25 cellular contexts compared by ENCODE assay signal in the genomic region with DNA sequence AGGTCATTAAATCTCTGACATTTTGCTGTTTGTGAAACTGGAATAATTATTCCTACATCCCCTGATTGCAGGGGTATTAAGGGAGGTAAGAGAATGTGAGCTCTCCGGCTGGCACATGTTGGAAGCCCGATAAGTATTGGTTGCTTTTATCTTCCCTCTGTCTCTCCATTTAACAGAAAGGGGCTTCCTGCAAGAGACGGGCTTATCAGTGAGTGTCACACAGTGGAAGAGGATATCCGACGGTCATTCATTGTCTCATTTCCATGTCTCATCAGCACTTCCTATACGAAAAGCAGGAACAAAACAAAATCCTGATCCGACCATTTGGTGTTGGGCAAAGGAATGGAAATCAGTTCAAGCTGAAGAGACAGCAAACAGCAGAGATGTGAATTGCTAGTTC. TPM values are rescaled to one million over a fixed set of nuclear protein-coding genes. Genes with fewer than 3 reads are reported as not detected.
"Had no signal": no experiment of that assay in that cellular context is flagged by ENCODE, and none has a peak within 500 bp of the region (broad histone marks: within the 10 kb centered on the region; RNA-seq: fewer than 3 reads in every experiment).

No MANE protein-coding gene starts in this region.

- H2AFZ ChIP-seq: neural progenitor cell, parathyroid adenoma had no signal

- DNase-seq: activated B cell treated with CpG ODN at 0.5 μM for 24 hours; activated CD8-positive, alpha-beta memory T cell treated with anti-CD3 and anti-CD28 coated beads, Interleukin-2, amount 10 ng/mL, durations not matched to agents 7 days and 5 days; activated CD8-positive, alpha-beta T cell treated with anti-CD3 and anti-CD28 coated beads, Interleukin-2, amount 10 ng/mL, durations not matched to agents 7 days and 5 days; activated T-cell treated with anti-CD3 and anti-CD28 coated beads, Interleukin-2, amount 50 U/mL, for 48 hours; cerebellar nuclear complex; colonic mucosa; left ventricle myocardium inferior; natural killer cell; occipital lobe; psoas muscle; stimulated activated CD4-positive, alpha-beta T cell treated with anti-CD3 and anti-CD28 coated beads, Interleukin-15, amount 100 ng/mL, for 24 hours; stimulated activated CD4-positive, alpha-beta T cell treated with anti-CD3 and anti-CD28 coated beads, Interleukin-2, amount 100 ng/mL, for 24 hours; stimulated activated naive B cell treated with anti-CD40 and anti-IgM and Interleukin-4, amounts not matched to agents 10 μg/mL and 1 μg/mL and 100 μg/mL, for 72 hours; stomach; T-helper 1 cell; thyroid gland; upper lobe of right lung had no signal

- H3K4me1 ChIP-seq: ascending aorta, colonic mucosa, esophagus muscularis mucosa, foreskin keratinocyte, left ventricle myocardium inferior, parathyroid adenoma, psoas muscle, right atrium auricular region, stomach had no signal

- ATAC-seq: activated CD8-positive, alpha-beta memory T cell treated with anti-CD3 and anti-CD28 coated beads, Interleukin-2, amount 10 ng/mL, durations not matched to agents 7 days and 5 days; activated CD8-positive, alpha-beta T cell treated with anti-CD3 and anti-CD28 coated beads, Interleukin-2, amount 10 ng/mL, durations not matched to agents 7 days and 5 days; natural killer cell; psoas muscle; stimulated activated naive B cell treated with anti-CD40 and anti-IgM and Interleukin-4, amounts not matched to agents 10 μg/mL and 1 μg/mL and 100 μg/mL, for 72 hours; upper lobe of right lung had no signal

- H3K36me3 ChIP-seq: ascending aorta, cardiac muscle cell, colonic mucosa, esophagus muscularis mucosa, left ventricle myocardium inferior, neural progenitor cell, right atrium auricular region, stomach, thyroid gland, upper lobe of right lung had no signal

- H3K27ac ChIP-seq: ascending aorta, cardiac muscle cell, colonic mucosa, esophagus muscularis mucosa, foreskin keratinocyte, left ventricle myocardium inferior, neural progenitor cell, parathyroid adenoma, psoas muscle, right atrium auricular region, stomach, upper lobe of right lung had no signal

- H3K4me2 ChIP-seq: neural progenitor cell had no signal

- FAIRE-seq: TTC549 had no signal

- H3K79me2 ChIP-seq: parathyroid adenoma had no signal

- H3K9me3 ChIP-seq: ascending aorta, colonic mucosa, esophagus muscularis mucosa, left ventricle myocardium inferior, psoas muscle, right atrium auricular region, stomach, thyroid gland, upper lobe of right lung had no signal

- H3K4me3 ChIP-seq: ascending aorta, cardiac muscle cell, colonic mucosa, esophagus muscularis mucosa, left ventricle myocardium inferior, neural progenitor cell, psoas muscle, right atrium auricular region, stomach, thyroid gland, upper lobe of right lung had no signal

- H3K9ac ChIP-seq: neural progenitor cell, parathyroid adenoma had no signal

- H3K27me3 ChIP-seq: ascending aorta, cardiac muscle cell, colonic mucosa, esophagus muscularis mucosa, neural progenitor cell, right atrium auricular region, stomach, thyroid gland, upper lobe of right lung had no signal

RNA-seq across cellular contexts. Expression of a gene that starts 34.0 kb away (rescaled TPM):
- total RNA-seq: ascending aorta had no signal
